ENCODE assay signal across 10 cellular contexts in genomic region chr10:48976208-48976607, GRCh38.
A peak's percentile ranks its signal among the peaks of the same experiment; 100 is the strongest.
DNase-seq lines count a peak whose midpoint lies in the region; FAIRE-seq and TF ChIP-seq lines count a peak whose summit lies in the region.
"Had no signal": no experiment of that assay in that cellular context is flagged by ENCODE, and none has a peak within 500 bp of the region (broad histone marks: within the 10 kb centered on the region; RNA-seq: fewer than 3 reads in every experiment).

No MANE protein-coding gene starts in this region.

- TF ChIP-seq CTCF in OCI-LY1 (IDR thresholded peaks at IDR 0.05; ENCODE audit: low read length) (peak; percentile 34; the same call in 1 of the 2 replicates), retinal pigment epithelial cell (conservative IDR thresholded peaks at IDR 0.05; ENCODE audit: low read depth, low read length) (peak; percentile 29), D721Med (IDR thresholded peaks at IDR 0.05; ENCODE audit: insufficient read depth, missing control alignments) (no peak)

- no peak overlapping the region for H3K27ac ChIP-seq in OCI-LY1 (ENCODE audit: low read depth, low read length, poor library complexity, severe bottlenecking)

- no peak overlapping the region for H3K4me2 ChIP-seq in OCI-LY1 (ENCODE audit: low read length)

- FAIRE-seq in D721Med (lab: Jason Lieb, UNC): no peak

- no peaks in the 10 kb centered on the region for H3K9me3 ChIP-seq in OCI-LY1 (ENCODE audit: low read length)

- peaks cover 74% of the 10 kb centered on the region for H3K36me3 ChIP-seq in OCI-LY1 (ENCODE audit: insufficient read depth, low read length)

- H3K4me3 ChIP-seq in OCI-LY1 (ENCODE audit: low read depth, low read length, poor library complexity, severe bottlenecking): no peak overlapping the region
- no peak overlapping the region for H3K4me3 ChIP-seq in retinal pigment epithelial cell (ENCODE audit: low read length)

- H3K27me3 ChIP-seq in OCI-LY1 (ENCODE audit: insufficient read depth, low read length): no peaks in the 10 kb centered on the region

- H3K4me1 ChIP-seq in OCI-LY1 (ENCODE audit: insufficient read depth, low read length, severe bottlenecking): no peaks in the 10 kb centered on the region

- H3K79me2 ChIP-seq in OCI-LY1 (ENCODE audit: insufficient read depth, low read length): no peaks in the 10 kb centered on the region

- H3F3A ChIP-seq in OCI-LY1 (ENCODE audit: insufficient read depth, low read length): no peaks in the 10 kb centered on the region

- H3K9me2 ChIP-seq in OCI-LY1 (ENCODE audit: low read depth, low read length): no peaks in the 10 kb centered on the region

- no peak overlapping the region for H3K9ac ChIP-seq in OCI-LY1 (ENCODE audit: low read length)

- H4K20me1 ChIP-seq in OCI-LY1 (ENCODE audit: insufficient read depth, low read length): no peaks in the 10 kb centered on the region

- H2AFZ ChIP-seq in OCI-LY1 (ENCODE audit: low read length): no peak overlapping the region

- peak in 2 of 3 experiments; percentile 2 to 7 for DNase-seq in NCI-H1417 (lab: John Stamatoyannopoulos, UW)
- DNase-seq in NCI-H1417 treated with DMSO at 0.1 percent for 48 hours (lab: John Stamatoyannopoulos, UW): no peak
- DNase-seq in fibroblast of peridontal ligament (ENCODE audit: extremely low read depth): peak; percentile 23
- no peak for DNase-seq in retinal pigment epithelial cell (ENCODE audit: low read depth)
- no peak for DNase-seq in NCI-H1436 (lab: John Stamatoyannopoulos, UW)
- no peak for DNase-seq in D721Med (ENCODE audit: insufficient read length, low spot score)
- no peak for DNase-seq in effector CD8-positive, alpha-beta T cell (lab: John Stamatoyannopoulos, UW)
- DNase-seq: activated CD8-positive, alpha-beta memory T cell treated with anti-CD3 and anti-CD28 coated beads, Interleukin-2, amount 10 ng/mL, durations not matched to agents 7 days and 5 days; NCI-H1930 had no signal

Comparison
In these comparisons a context has a peak if more than half of its experiments do, and no peak if none do; other contexts are left out.
1. DNase-seq: peak in NCI-H1417 (2 of 3) and fibroblast of peridontal ligament (single experiment); none in NCI-H1417 treated with DMSO at 0.1 percent for 48 hours (single experiment), retinal pigment epithelial cell (single experiment), NCI-H1436 (single experiment), D721Med (single experiment) and effector CD8-positive, alpha-beta T cell (single experiment).